In genomic region chr11:4053200-4053599, GRCh38 we compare ENCODE assay signal across 3 cellular contexts. TPM values are rescaled to one million over a fixed set of nuclear protein-coding genes. Genes with fewer than 3 reads are reported as not detected.
DNase-seq lines count a peak whose midpoint lies in the region; ATAC-seq, FAIRE-seq and TF ChIP-seq lines count a peak whose summit lies in the region.
"Not testable (repeated sequence)": the region's sequence is repeated elsewhere in the genome, so short reads cannot be mapped to it uniquely, and the experiment has no call there.

No MANE protein-coding gene starts in this region.

- H3K4me3 ChIP-seq in HEK293 (ENCODE audit: low read depth, low read length); K562: not testable (repeated sequence)

- H3K27me3 ChIP-seq in K562 (ENCODE audit: control insufficient read depth in 2 of 2, insufficient read depth in 2 of 2, low read length in 2 of 2), result not testable (repeated sequence)

- not testable (repeated sequence) for H3K27me3 Mint-ChIP-seq in activated naive CD8-positive, alpha-beta T cell treated with anti-CD3 and anti-CD28 coated beads, Interleukin-2, amount 50 U/mL, for 24 hours

- CTCF ChIA-PET in HEK293 (lab: Yijun Ruan, JAX), result interaction anchor here (3.9 kb wide), 1 partner anchor 20 kb away, joined by 24 read pairs; no protein-coding TSS in a partner anchor
- CTCF ChIA-PET in K562 (lab: Yijun Ruan, JAX; ENCODE audit: low intra/inter-chr PET ratio), result not testable (repeated sequence)

- H3K4me1 ChIP-seq in HEK293 (ENCODE audit: control insufficient read depth, insufficient read depth, low read length); K562 (replicated peaks in 1 of 2; ENCODE audit: control insufficient read depth in 2 of 2, insufficient read depth in 2 of 2, low read length in 2 of 2): not testable (repeated sequence)

- H3K9me1 ChIP-seq in K562 (ENCODE audit: control insufficient read depth, insufficient read depth, low read length), result not testable (repeated sequence)

- not testable (repeated sequence) for H3K9ac ChIP-seq in K562 (ENCODE audit: insufficient read depth in 1 of 2, low read depth in 2 of 2, low read length in 2 of 2)

- not testable (repeated sequence) for H3K9me3 Mint-ChIP-seq in activated naive CD8-positive, alpha-beta T cell treated with anti-CD3 and anti-CD28 coated beads, Interleukin-2, amount 50 U/mL, for 24 hours

- ATAC-seq in activated naive CD8-positive, alpha-beta T cell treated with anti-CD3 and anti-CD28 coated beads, Interleukin-2, amount 50 U/mL, for 24 hours; K562: not testable (repeated sequence)

- TF ChIP-seq EP300 in K562 (IDR thresholded peaks at IDR 0.05; ENCODE audit: low read length), result not testable (repeated sequence)

- not testable (repeated sequence) for H3K79me2 ChIP-seq in K562 (ENCODE audit: control insufficient read depth, insufficient read depth, low read length)

- H3K27ac Mint-ChIP-seq in activated naive CD8-positive, alpha-beta T cell treated with anti-CD3 and anti-CD28 coated beads, Interleukin-2, amount 50 U/mL, for 24 hours, result peak overlapping the region; percentile 4

- TF ChIP-seq POLR2A in K562 (conservative IDR thresholded peaks at IDR 0.05), result not testable (repeated sequence)

- DNase-seq in activated naive CD8-positive, alpha-beta T cell treated with anti-CD3 and anti-CD28 coated beads, Interleukin-2, amount 50 U/mL, for 24 hours; K562 (ENCODE audit: extremely low read depth in 1 of 4, low spot score in 3 of 4): not testable (repeated sequence)

- H3K4me3 Mint-ChIP-seq in activated naive CD8-positive, alpha-beta T cell treated with anti-CD3 and anti-CD28 coated beads, Interleukin-2, amount 50 U/mL, for 24 hours, result not testable (repeated sequence)

- TF ChIP-seq RAD21 in K562 (CRISPR knock-in tag; conservative IDR thresholded peaks at IDR 0.05 in 1 of 2, IDR thresholded peaks at IDR 0.05 in 1 of 2), result not testable (repeated sequence)

- in situ Hi-C loops in K562 (cut with MboI), result not testable (repeated sequence)

- not testable (repeated sequence) for H3K4me2 ChIP-seq in K562 (ENCODE audit: insufficient read depth, low read length)

- intact Hi-C loops in K562 (cut with micrococcal nuclease), result not testable (repeated sequence)

- not testable (repeated sequence) for TF ChIP-seq CTCF in HEK293 (tag by site-specific recombination; IDR thresholded peaks at IDR 0.05); K562 (IDR thresholded peaks at IDR 0.05 in 2 of 3, conservative IDR thresholded peaks at IDR 0.05 in 1 of 3; ENCODE audit: insufficient read depth in 2 of 3, low read depth in 1 of 3, low read length in 3 of 3)

- H3K36me3 ChIP-seq in HEK293 (ENCODE audit: control insufficient read depth in 2 of 2, insufficient read depth in 1 of 2, low read length in 2 of 2), result not testable (repeated sequence)
- H3K36me3 ChIP-seq in K562 (ENCODE audit: control insufficient read depth, insufficient read depth, low read length), result peaks cover 18% of the 10 kb centered on the region; the same call in 2 of the 3 replicates

- not testable (repeated sequence) for H3K27ac ChIP-seq in HEK293 (ENCODE audit: extremely low read depth, low read depth, low read length); K562 (ENCODE audit: extremely low read depth, low read depth, low read length)

- H3K9me3 ChIP-seq in HEK293 (ENCODE audit: control insufficient read depth, insufficient read depth, low read depth, low read length); K562 (replicated peaks; ENCODE audit: control insufficient read depth, insufficient read depth, low read depth, low read length): not testable (repeated sequence)

- not testable (repeated sequence) for H4K20me1 ChIP-seq in K562 (replicated peaks; ENCODE audit: control insufficient read depth, insufficient read depth, low read length)

- not testable (repeated sequence) for BruUV-seq in K562 (replicated peaks; lab: Mats Ljungman, UMichigan)

- POLR2A ChIA-PET in HEK293 (lab: Yijun Ruan, JAX), result not testable (repeated sequence)
- POLR2A ChIA-PET in K562 (lab: Yijun Ruan, JAX), result interaction anchor here (3.0 kb wide), 1 partner anchor 11 kb away, joined by 12 read pairs; no protein-coding TSS in a partner anchor

- H3K36me3 Mint-ChIP-seq in activated naive CD8-positive, alpha-beta T cell treated with anti-CD3 and anti-CD28 coated beads, Interleukin-2, amount 50 U/mL, for 24 hours (ENCODE audit: low read depth), result peaks cover 22% of the 10 kb centered on the region

- 76% methylated on average over 4 of the region's 4 CpGs for WGBS in K562 (ENCODE audit: insufficient coverage, low coverage, missing lambda C conversion rate)

- H2AFZ ChIP-seq in K562 (ENCODE audit: low read depth, low read length), result not testable (repeated sequence)

- not testable (repeated sequence) for FAIRE-seq in K562 (lab: Jason Lieb, UNC)

- H3K4me1 Mint-ChIP-seq in activated naive CD8-positive, alpha-beta T cell treated with anti-CD3 and anti-CD28 coated beads, Interleukin-2, amount 50 U/mL, for 24 hours, result peaks cover 30% of the 10 kb centered on the region

TF ChIP-seq in HEK293, 187 proteins besides CTCF, POLR2A, EP300 and RAD21:
- peak; percentile 78 for TF ChIP-seq ZNF146 (tag by site-specific recombination; IDR thresholded peaks at IDR 0.05)

TF ChIP-seq in K562, 482 proteins besides CTCF, POLR2A, EP300 and RAD21:
- peak; percentile 53 for TF ChIP-seq ZNF146 (CRISPR knock-in tag; IDR thresholded peaks at IDR 0.05; ENCODE audit: unreplicated experiment)

RNA-seq across cellular contexts. Expression of gene RRM1, which starts 41.4 kb away (rescaled TPM):
- 108 and 123 TPM in 2 replicates for total RNA-seq in K562 (2011; cell fraction: chromatin; rRNA removed; ENCODE audit: low replicate concordance)
- 37.5 and 43.2 TPM in 2 replicates for total RNA-seq in K562 (2011; cell fraction: nucleolus; rRNA removed)
- total RNA-seq in K562 (2011; cell fraction: nucleoplasm; rRNA removed), result 55.1 and 58.4 TPM in 2 replicates
- total RNA-seq in K562 (2014; rRNA removed) (118 and 134 TPM in 2 replicates), K562 (2014; rRNA removed; fragmentation: Illumina TruSeq; extraction: Trizol) (194 and 206 TPM in 2 replicates), K562 (2015; rRNA removed; fragmentation: Illumina TruSeq; extraction: Trizol) (156 and 163 TPM in 2 replicates), K562 (2021) (162 and 163 TPM in 2 replicates)
- polyA plus RNA-seq in K562 (2011; rRNA removed) (174 and 202 TPM in 2 replicates), K562 (2014; fragmentation: Illumina TruSeq; extraction: Trizol) (142 and 178 TPM in 2 replicates), K562 (2014; fragmentation: Nextera tagmentation; extraction: Ambion mirVana) (100 to 1,000 TPM; 154 to 270 TPM), K562 (2014; rRNA removed) (106 and 113 TPM in 2 replicates)
- polyA plus RNA-seq in K562 (2011; cell fraction: cytosol; rRNA removed), result 113 and 123 TPM in 2 replicates
- polyA plus RNA-seq in K562 (2011; cell fraction: nucleus; rRNA removed), result 70.4 and 85.8 TPM in 2 replicates
- polyA plus RNA-seq in K562 (2012), result 137 and 156 TPM in 2 replicates
- polyA minus RNA-seq in K562 (2011; rRNA and poly(A)+ RNA removed), result 346 and 409 TPM in 2 replicates
- polyA minus RNA-seq in K562 (2011; cell fraction: cytosol; rRNA and poly(A)+ RNA removed), result 125 and 151 TPM in 2 replicates
- 39.0 and 62.2 TPM in 2 replicates for polyA minus RNA-seq in K562 (2011; cell fraction: nucleus; rRNA and poly(A)+ RNA removed)
